Comparison of ENCODE assay signal across 1 cellular context in genomic region chr2:197075754-197076337, GRCh38.
TF ChIP-seq lines count a peak whose summit lies in the region.

No MANE protein-coding gene starts in this region.

TF ChIP-seq in HepG2, 621 proteins besides CTCF, POLR2A, EP300 and RAD21:
- TF ChIP-seq ATF4 (CRISPR knock-in tag; IDR thresholded peaks at IDR 0.05) (0 out of 4 replicates have a peak, but pooled peaks of 1 of the 2 experiments have one; percentile 14), TMF1 (CRISPR knock-in tag; IDR thresholded peaks at IDR 0.05; ENCODE audit: low read depth) (no peak), ZNF282 (IDR thresholded peaks at IDR 0.05; ENCODE audit: partially characterized antibody) (no peak), ZKSCAN8 (CRISPR knock-in tag; IDR thresholded peaks at IDR 0.05; ENCODE audit: borderline replicate concordance) (no peak), HOXA7 (CRISPR knock-in tag; IDR thresholded peaks at IDR 0.05) (no peak), TFAP4 (IDR thresholded peaks at IDR 0.05; ENCODE audit: borderline replicate concordance, low read depth) (peak; percentile 86; the same call in 1 of the 2 replicates), PHF20 (CRISPR knock-in tag; IDR thresholded peaks at IDR 0.05) (no peak), ZNF503 (CRISPR knock-in tag; IDR thresholded peaks at IDR 0.05) (no peak), HNF4A (CRISPR knock-in tag; IDR thresholded peaks at IDR 0.05) (peak; percentile 45; the same call in 1 of the 2 replicates), STAG1 (CRISPR knock-in tag; IDR thresholded peaks at IDR 0.05) (peak; percentile 65), REST (IDR thresholded peaks at IDR 0.05; ENCODE audit: borderline replicate concordance in 1 of 2, low read depth in 1 of 2, low read length in 2 of 2) (no peak), ARID3A (IDR thresholded peaks at IDR 0.05; ENCODE audit: low read depth, low read length) (peak; percentile 56; the same call in 1 of the 2 replicates), ZBTB14 (CRISPR knock-in tag; IDR thresholded peaks at IDR 0.05) (no peak), ZNF225 (CRISPR knock-in tag; IDR thresholded peaks at IDR 0.05) (no peak), DBP (CRISPR knock-in tag; IDR thresholded peaks at IDR 0.05; ENCODE audit: not compliant biosample characterization) (no peak), ZNF136 (CRISPR knock-in tag; IDR thresholded peaks at IDR 0.05; ENCODE audit: low read depth) (no peak), PHF21A (CRISPR knock-in tag; IDR thresholded peaks at IDR 0.05) (no peak), PHF5A (CRISPR knock-in tag; IDR thresholded peaks at IDR 0.05; ENCODE audit: low read depth, unreplicated experiment) (no peak), ZNF263 (CRISPR knock-in tag; IDR thresholded peaks at IDR 0.05) (no peak), ZNF430 (CRISPR knock-in tag; IDR thresholded peaks at IDR 0.05) (no peak), SETDB1 (CRISPR knock-in tag; IDR thresholded peaks at IDR 0.05; ENCODE audit: borderline replicate concordance) (no peak), MTERF4 (CRISPR knock-in tag; IDR thresholded peaks at IDR 0.05) (no peak), GMEB2 (CRISPR knock-in tag; IDR thresholded peaks at IDR 0.05; ENCODE audit: low read depth) (no peak), ZNF570 (CRISPR knock-in tag; IDR thresholded peaks at IDR 0.05; ENCODE audit: borderline replicate concordance) (no peak), MIXL1 (CRISPR knock-in tag; IDR thresholded peaks at IDR 0.05) (no peak), KLF16 (CRISPR knock-in tag; IDR thresholded peaks at IDR 0.05) (no peak), SMC3 (IDR thresholded peaks at IDR 0.05; ENCODE audit: low read length) (peak; percentile 65)
